In genomic region chr12:12562585-12563245, GRCh38 we compare ENCODE assay signal across 1 cellular context.
TF ChIP-seq lines count a peak whose summit lies in the region.

A gene with protein sequence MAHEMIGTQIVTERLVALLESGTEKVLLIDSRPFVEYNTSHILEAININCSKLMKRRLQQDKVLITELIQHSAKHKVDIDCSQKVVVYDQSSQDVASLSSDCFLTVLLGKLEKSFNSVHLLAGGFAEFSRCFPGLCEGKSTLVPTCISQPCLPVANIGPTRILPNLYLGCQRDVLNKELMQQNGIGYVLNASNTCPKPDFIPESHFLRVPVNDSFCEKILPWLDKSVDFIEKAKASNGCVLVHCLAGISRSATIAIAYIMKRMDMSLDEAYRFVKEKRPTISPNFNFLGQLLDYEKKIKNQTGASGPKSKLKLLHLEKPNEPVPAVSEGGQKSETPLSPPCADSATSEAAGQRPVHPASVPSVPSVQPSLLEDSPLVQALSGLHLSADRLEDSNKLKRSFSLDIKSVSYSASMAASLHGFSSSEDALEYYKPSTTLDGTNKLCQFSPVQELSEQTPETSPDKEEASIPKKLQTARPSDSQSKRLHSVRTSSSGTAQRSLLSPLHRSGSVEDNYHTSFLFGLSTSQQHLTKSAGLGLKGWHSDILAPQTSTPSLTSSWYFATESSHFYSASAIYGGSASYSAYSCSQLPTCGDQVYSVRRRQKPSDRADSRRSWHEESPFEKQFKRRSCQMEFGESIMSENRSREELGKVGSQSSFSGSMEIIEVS (minus strand): TSS chr12:12562863. CDS start chr12:12521098, 41,765 bp downstream.

TF ChIP-seq in K562, 482 proteins besides CTCF, POLR2A, EP300 and RAD21 (continued from another document and continues in another):
- TF ChIP-seq VEZF1 (CRISPR knock-in tag; IDR thresholded peaks at IDR 0.05) (peak; percentile 95), ASH1L (IDR thresholded peaks at IDR 0.05; ENCODE audit: borderline replicate concordance, low read depth, partially characterized antibody) (no peak), THAP7 (CRISPR knock-in tag; IDR thresholded peaks at IDR 0.05) (no peak), RBFOX2 (IDR thresholded peaks at IDR 0.05; ENCODE audit: low read depth, low read length) (peak; percentile 38), ZNF764 (CRISPR knock-in tag; IDR thresholded peaks at IDR 0.05; ENCODE audit: low read depth) (no peak), RNF2 (IDR thresholded peaks at IDR 0.05) (no peak), BCL6 (CRISPR knock-in tag; IDR thresholded peaks at IDR 0.05) (no peak), ZBTB17 (CRISPR knock-in tag; IDR thresholded peaks at IDR 0.05) (no peak), PHF8 (IDR thresholded peaks at IDR 0.05; ENCODE audit: borderline replicate concordance, low read length) (no peak), CHD1 (IDR thresholded peaks at IDR 0.05; ENCODE audit: low read length) (no peak), SFPQ (IDR thresholded peaks at IDR 0.05; ENCODE audit: low read depth, low read length) (no peak), SNAPC5 (CRISPR knock-in tag; IDR thresholded peaks at IDR 0.05) (no peak), RBM39 (optimal IDR thresholded peaks at IDR 0.05; ENCODE audit: low read depth, low read length) (no peak), ZNF41 (CRISPR knock-in tag; conservative IDR thresholded peaks at IDR 0.05) (no peak), KDM1A (IDR thresholded peaks at IDR 0.05) (0 out of 4 replicates have a peak, but pooled peaks have one; percentile 17 to 25), ZFPM2 (CRISPR knock-in tag; IDR thresholded peaks at IDR 0.05) (no peak), ZNF561 (CRISPR knock-in tag; conservative IDR thresholded peaks at IDR 0.05) (no peak), JUN (IDR thresholded peaks at IDR 0.05; ENCODE audit: borderline replicate concordance, low read depth, low read length) (peak; percentile 87), JUN (CRISPR knock-in tag; IDR thresholded peaks at IDR 0.05; ENCODE audit: borderline replicate concordance) (no peak), ZBTB49 (CRISPR knock-in tag; IDR thresholded peaks at IDR 0.05; ENCODE audit: borderline replicate concordance) (no peak), ZFP1 (CRISPR knock-in tag; IDR thresholded peaks at IDR 0.05) (no peak), ZSCAN32 (CRISPR knock-in tag; IDR thresholded peaks at IDR 0.05) (no peak), NEUROD1 (IDR thresholded peaks at IDR 0.05; ENCODE audit: borderline replicate concordance, low read depth, low read length, partially characterized antibody) (no peak), ZNF778 (CRISPR knock-in tag; IDR thresholded peaks at IDR 0.05) (no peak), ZNF436 (CRISPR knock-in tag; IDR thresholded peaks at IDR 0.05) (no peak), CTBP1 (IDR thresholded peaks at IDR 0.05; ENCODE audit: borderline replicate concordance) (peak; percentile 75; the same call in 1 of the 2 replicates), ZNF639 (CRISPR knock-in tag; conservative IDR thresholded peaks at IDR 0.05 in 1 of 2, IDR thresholded peaks at IDR 0.05 in 1 of 2) (peak in 1 of 2 experiments; percentile 14; a peak in 1 of 4 replicates), ZNF518B (CRISPR knock-in tag; IDR thresholded peaks at IDR 0.05) (no peak), SRSF1 (IDR thresholded peaks at IDR 0.05; ENCODE audit: low read depth, low read length) (no peak), SRSF9 (IDR thresholded peaks at IDR 0.05; ENCODE audit: borderline replicate concordance, low read depth, low read length) (no peak)
- TF ChIP-seq, protein P1, sequence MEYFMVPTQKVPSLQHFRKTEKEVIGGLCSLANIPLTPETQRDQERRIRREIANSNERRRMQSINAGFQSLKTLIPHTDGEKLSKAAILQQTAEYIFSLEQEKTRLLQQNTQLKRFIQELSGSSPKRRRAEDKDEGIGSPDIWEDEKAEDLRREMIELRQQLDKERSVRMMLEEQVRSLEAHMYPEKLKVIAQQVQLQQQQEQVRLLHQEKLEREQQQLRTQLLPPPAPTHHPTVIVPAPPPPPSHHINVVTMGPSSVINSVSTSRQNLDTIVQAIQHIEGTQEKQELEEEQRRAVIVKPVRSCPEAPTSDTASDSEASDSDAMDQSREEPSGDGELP (CRISPR knock-in tag; IDR thresholded peaks at IDR 0.05; ENCODE audit: borderline replicate concordance), result no peak
- TF ChIP-seq, protein P2, sequence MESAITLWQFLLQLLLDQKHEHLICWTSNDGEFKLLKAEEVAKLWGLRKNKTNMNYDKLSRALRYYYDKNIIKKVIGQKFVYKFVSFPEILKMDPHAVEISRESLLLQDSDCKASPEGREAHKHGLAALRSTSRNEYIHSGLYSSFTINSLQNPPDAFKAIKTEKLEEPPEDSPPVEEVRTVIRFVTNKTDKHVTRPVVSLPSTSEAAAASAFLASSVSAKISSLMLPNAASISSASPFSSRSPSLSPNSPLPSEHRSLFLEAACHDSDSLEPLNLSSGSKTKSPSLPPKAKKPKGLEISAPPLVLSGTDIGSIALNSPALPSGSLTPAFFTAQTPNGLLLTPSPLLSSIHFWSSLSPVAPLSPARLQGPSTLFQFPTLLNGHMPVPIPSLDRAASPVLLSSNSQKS (CRISPR knock-in tag; IDR thresholded peaks at IDR 0.05), result no peak
- TF ChIP-seq, protein P3, sequence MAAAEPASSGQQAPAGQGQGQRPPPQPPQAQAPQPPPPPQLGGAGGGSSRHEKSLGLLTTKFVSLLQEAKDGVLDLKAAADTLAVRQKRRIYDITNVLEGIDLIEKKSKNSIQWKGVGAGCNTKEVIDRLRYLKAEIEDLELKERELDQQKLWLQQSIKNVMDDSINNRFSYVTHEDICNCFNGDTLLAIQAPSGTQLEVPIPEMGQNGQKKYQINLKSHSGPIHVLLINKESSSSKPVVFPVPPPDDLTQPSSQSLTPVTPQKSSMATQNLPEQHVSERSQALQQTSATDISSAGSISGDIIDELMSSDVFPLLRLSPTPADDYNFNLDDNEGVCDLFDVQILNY (CRISPR knock-in tag; IDR thresholded peaks at IDR 0.05), result no peak
- TF ChIP-seq, protein P4, sequence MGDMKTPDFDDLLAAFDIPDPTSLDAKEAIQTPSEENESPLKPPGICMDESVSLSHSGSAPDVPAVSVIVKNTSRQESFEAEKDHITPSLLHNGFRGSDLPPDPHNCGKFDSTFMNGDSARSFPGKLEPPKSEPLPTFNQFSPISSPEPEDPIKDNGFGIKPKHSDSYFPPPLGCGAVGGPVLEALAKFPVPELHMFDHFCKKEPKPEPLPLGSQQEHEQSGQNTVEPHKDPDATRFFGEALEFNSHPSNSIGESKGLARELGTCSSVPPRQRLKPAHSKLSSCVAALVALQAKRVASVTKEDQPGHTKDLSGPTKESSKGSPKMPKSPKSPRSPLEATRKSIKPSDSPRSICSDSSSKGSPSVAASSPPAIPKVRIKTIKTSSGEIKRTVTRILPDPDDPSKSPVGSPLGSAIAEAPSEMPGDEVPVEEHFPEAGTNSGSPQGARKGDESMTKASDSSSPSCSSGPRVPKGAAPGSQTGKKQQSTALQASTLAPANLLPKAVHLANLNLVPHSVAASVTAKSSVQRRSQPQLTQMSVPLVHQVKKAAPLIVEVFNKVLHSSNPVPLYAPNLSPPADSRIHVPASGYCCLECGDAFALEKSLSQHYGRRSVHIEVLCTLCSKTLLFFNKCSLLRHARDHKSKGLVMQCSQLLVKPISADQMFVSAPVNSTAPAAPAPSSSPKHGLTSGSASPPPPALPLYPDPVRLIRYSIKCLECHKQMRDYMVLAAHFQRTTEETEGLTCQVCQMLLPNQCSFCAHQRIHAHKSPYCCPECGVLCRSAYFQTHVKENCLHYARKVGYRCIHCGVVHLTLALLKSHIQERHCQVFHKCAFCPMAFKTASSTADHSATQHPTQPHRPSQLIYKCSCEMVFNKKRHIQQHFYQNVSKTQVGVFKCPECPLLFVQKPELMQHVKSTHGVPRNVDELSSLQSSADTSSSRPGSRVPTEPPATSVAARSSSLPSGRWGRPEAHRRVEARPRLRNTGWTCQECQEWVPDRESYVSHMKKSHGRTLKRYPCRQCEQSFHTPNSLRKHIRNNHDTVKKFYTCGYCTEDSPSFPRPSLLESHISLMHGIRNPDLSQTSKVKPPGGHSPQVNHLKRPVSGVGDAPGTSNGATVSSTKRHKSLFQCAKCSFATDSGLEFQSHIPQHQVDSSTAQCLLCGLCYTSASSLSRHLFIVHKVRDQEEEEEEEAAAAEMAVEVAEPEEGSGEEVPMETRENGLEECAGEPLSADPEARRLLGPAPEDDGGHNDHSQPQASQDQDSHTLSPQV (IDR thresholded peaks at IDR 0.05), result no peak
